In the genomic region with DNA sequence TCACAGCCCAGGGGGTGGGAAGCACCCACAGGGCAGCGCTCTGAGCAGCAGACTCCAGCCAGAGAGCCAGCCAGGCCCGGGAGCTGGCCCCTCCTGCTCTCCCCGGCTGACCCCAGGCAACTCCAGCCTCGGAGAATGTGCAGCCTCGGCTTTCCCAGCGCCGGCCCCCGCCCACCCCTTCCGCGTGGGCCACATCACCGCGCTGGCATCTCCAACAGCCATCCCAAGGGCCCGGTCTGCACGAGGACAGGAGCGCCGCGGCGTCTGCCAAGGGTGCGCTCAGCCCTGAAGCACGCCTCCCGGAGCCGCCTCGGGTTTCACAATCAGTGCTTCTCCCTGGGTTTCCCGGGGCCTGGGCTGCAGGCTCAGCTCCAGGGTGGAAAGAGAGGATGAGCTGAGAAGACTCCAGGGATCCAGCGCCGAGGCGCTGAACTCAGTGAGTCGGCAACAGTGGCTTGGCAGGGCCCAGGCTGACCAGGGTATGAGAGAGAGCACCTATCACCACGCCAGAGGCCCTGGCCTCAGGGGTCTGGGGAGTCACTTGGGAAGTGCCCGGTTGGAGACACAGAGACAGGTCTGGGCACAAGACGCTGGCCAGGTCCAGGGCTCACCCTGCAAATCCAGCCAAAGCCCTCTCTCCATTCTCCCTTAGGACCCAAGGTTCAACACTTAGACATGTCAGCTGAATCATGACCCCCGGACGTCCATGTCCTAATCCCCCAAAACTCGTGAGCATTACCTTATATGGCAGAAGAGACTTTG, we compare ENCODE assay signal across 8 cellular contexts.
A peak's percentile ranks its signal among the peaks of the same experiment; 100 is the strongest.
DNase-seq lines count a peak whose midpoint lies in the region; ATAC-seq and TF ChIP-seq lines count a peak whose summit lies in the region.

No MANE protein-coding gene starts in this region.

- TF ChIP-seq CTCF in IMR-90 (conservative IDR thresholded peaks at IDR 0.05; ENCODE audit: low read depth, low read length) (no peak; the same call in 1 of the 2 replicates), coronary artery (IDR thresholded peaks at IDR 0.05) (no peak), lower leg skin (IDR thresholded peaks at IDR 0.05) (no peak), thyroid gland (IDR thresholded peaks at IDR 0.05) (no peak)

- peak overlapping the region; percentile 82 for H3K9ac ChIP-seq in IMR-90 (ENCODE audit: low read depth, low read length)

- peak; percentile 90 for ATAC-seq in IMR-90 (ENCODE audit: low read depth)
- no peak for ATAC-seq in HG02938 (IDR thresholded peaks at IDR 0.05; ENCODE audit: unreplicated experiment)
- no peak for ATAC-seq in GM18520 (IDR thresholded peaks at IDR 0.05; ENCODE audit: unreplicated experiment)
- ATAC-seq in HG02588 (IDR thresholded peaks at IDR 0.05; ENCODE audit: unreplicated experiment): no peak
- ATAC-seq in GM21367 (IDR thresholded peaks at IDR 0.05; ENCODE audit: unreplicated experiment): no peak

- intact Hi-C loops in IMR-90 (cut with micrococcal nuclease) (loop anchor here (1.0 to 5.0 kb wide), 4 partner anchors 37 to 227 kb away; no protein-coding TSS in a partner anchor), lower leg skin (cut with DNase I; ENCODE audit: low total_unique reads) (no loop called here), thyroid gland (cut with DNase I) (no loop called here)

- H3K9me3 ChIP-seq in IMR-90 (ENCODE audit: control insufficient read depth, insufficient read depth, low read length): no peaks in the 10 kb centered on the region
- H3K9me3 ChIP-seq in thyroid gland: no peaks in the 10 kb centered on the region

- H3K23ac ChIP-seq in IMR-90 (ENCODE audit: low read depth, low read length): peak overlapping the region; percentile 100

- H3K4me1 ChIP-seq in IMR-90 (ENCODE audit: control insufficient read depth, insufficient read depth, low read length) (peaks cover 56% of the 10 kb centered on the region), thyroid gland (peaks cover 11 to 22% of the 10 kb centered on the region in 2 donors)

- H2BK15ac ChIP-seq in IMR-90 (ENCODE audit: low read depth, low read length): peak overlapping the region; percentile 99; the same call in 2 of the 3 replicates

- peaks cover 35 to 87% of the 10 kb centered on the region in 2 experiments for H3K79me1 ChIP-seq in IMR-90 (ENCODE audit: low read depth in 1 of 2, low read length in 2 of 2)

- H3K18ac ChIP-seq in IMR-90 (ENCODE audit: low read depth, low read length): peak overlapping the region; percentile 97

- H3K9me1 ChIP-seq in IMR-90 (ENCODE audit: insufficient read depth, low read length): peaks cover 44% of the 10 kb centered on the region

- H3K4ac ChIP-seq in IMR-90 (ENCODE audit: low read depth, low read length): peak overlapping the region; percentile 100

- H2BK5ac ChIP-seq in IMR-90 (ENCODE audit: low read depth, low read length, poor library complexity, severe bottlenecking): peak overlapping the region; percentile 98

- 12% methylated on average over 10 of the region's 34 CpGs; no CpG with 5 or more reads in 1 of the 2 experiments for WGBS in IMR-90 (ENCODE audit: extremely low coverage in 2 of 2, insufficient read length in 1 of 2), 2 experiments
- WGBS in lower leg skin, 2 donors: 19 to 30% methylated on average over 10 to 33 of the region's 34 CpGs
- 15 to 34% methylated on average over 14 to 29 of the region's 34 CpGs for WGBS in thyroid gland, 2 donors

- CTCF ChIA-PET in IMR-90 (lab: Yijun Ruan, JAX): no interaction called here

- peak overlapping the region; percentile 98 to 99 for H4K8ac ChIP-seq in IMR-90 (ENCODE audit: low read depth in 2 of 2, low read length in 2 of 2)

- H3K27me3 ChIP-seq in IMR-90 (ENCODE audit: control insufficient read depth, insufficient read depth, low read length) (no peaks in the 10 kb centered on the region), thyroid gland (no peaks in the 10 kb centered on the region)

- H3K36me3 ChIP-seq in IMR-90 (ENCODE audit: control insufficient read depth, insufficient read depth, low read length) (no peaks in the 10 kb centered on the region), thyroid gland (no peaks in the 10 kb centered on the region)

- H2BK20ac ChIP-seq in IMR-90 (ENCODE audit: low read depth, low read length): peak overlapping the region; percentile 98

- H3K4me3 ChIP-seq in IMR-90 (ENCODE audit: insufficient read depth, low read depth, low read length) (no peak overlapping the region), coronary artery (peak overlapping the region; percentile 57), lower leg skin (ENCODE audit: low read depth, poor library complexity, severe bottlenecking) (no peak overlapping the region), thyroid gland (replicated peaks in 1 of 3) (no peak overlapping the region)

- peak overlapping the region; percentile 100 for H4K91ac ChIP-seq in IMR-90 (ENCODE audit: insufficient read depth, low read depth, low read length)

- TF ChIP-seq RAD21 in IMR-90 (IDR thresholded peaks at IDR 0.05; ENCODE audit: low read length): peak; percentile 25

- peak overlapping the region; percentile 96 for H2AK9ac ChIP-seq in IMR-90 (replicated peaks; ENCODE audit: low read depth, low read length, poor library complexity)

- peak overlapping the region; percentile 88 for H2AFZ ChIP-seq in IMR-90 (replicated peaks; ENCODE audit: low read length, poor library complexity)

- H4K20me1 ChIP-seq in IMR-90 (ENCODE audit: insufficient read depth, low read length): no peaks in the 10 kb centered on the region

- H2BK120ac ChIP-seq in IMR-90 (ENCODE audit: low read depth, low read length): peak overlapping the region; percentile 99

- dilution Hi-C loops in IMR-90 (cut with HindIII; ENCODE audit: low sequenced_read_pairs, unreplicated experiment): no loop called here

- in situ Hi-C loops in IMR-90 (cut with MboI; ENCODE audit: low sequenced_read_pairs): no loop called here

- H3K4me2 ChIP-seq in IMR-90 (ENCODE audit: low read depth, low read length): peak overlapping the region; percentile 23

- BruUV-seq in IMR-90 (replicated peaks; lab: Mats Ljungman, UMichigan): no TSS peak

- peak overlapping the region; percentile 99 for H3K14ac ChIP-seq in IMR-90 (replicated peaks; ENCODE audit: low read depth, low read length)

- DNase-seq in IMR-90 (peak; percentile 99), coronary artery (ENCODE audit: low spot score) (peak; percentile 99), lower leg skin (ENCODE audit: low spot score in 2 of 2) (peak; percentile 87 to 98), thyroid gland (peak; percentile 90 to 91)

- POLR2A ChIA-PET in IMR-90 (lab: Charles Lee; ENCODE audit: unreplicated experiment): interaction anchor here (0.5 to 0.7 kb wide), 4 partner anchors 14 to 683 kb away, joined by 3 to 9 read pairs (median 4); no protein-coding TSS in a partner anchor

- H3K27ac ChIP-seq in IMR-90 (ENCODE audit: insufficient read depth, low read length) (peak overlapping the region; percentile 98), coronary artery (peak overlapping the region; percentile 81 to 90), thyroid gland (peak overlapping the region in 1 of 3 donors; percentile 30)

- peak; percentile 83 for TF ChIP-seq POLR2A in IMR-90 (IDR thresholded peaks at IDR 0.05; ENCODE audit: low read depth, low read length)
- no peak for TF ChIP-seq POLR2A in lower leg skin (IDR thresholded peaks at IDR 0.05)
- no peak for TF ChIP-seq POLR2A in thyroid gland (IDR thresholded peaks at IDR 0.05)

- H4K5ac ChIP-seq in IMR-90 (ENCODE audit: low read depth, low read length): peak overlapping the region; percentile 95

- peak overlapping the region; percentile 99 for H2AK5ac ChIP-seq in IMR-90 (ENCODE audit: low read depth, low read length)

- peak overlapping the region; percentile 98 for H3K56ac ChIP-seq in IMR-90 (ENCODE audit: extremely low read depth, insufficient read depth, low read length)

TF ChIP-seq in IMR-90, 13 proteins besides CTCF, POLR2A, EP300 and RAD21:
- TF ChIP-seq SMC3 (IDR thresholded peaks at IDR 0.05; ENCODE audit: low read depth, low read length) (no peak), NFE2L2 (IDR thresholded peaks at IDR 0.05; ENCODE audit: low read depth, low read length) (no peak), MAFK (IDR thresholded peaks at IDR 0.05; ENCODE audit: low read depth, low read length) (peak; percentile 73), CHD1 (IDR thresholded peaks at IDR 0.05; ENCODE audit: low read depth, low read length) (no peak), CEBPB (IDR thresholded peaks at IDR 0.05; ENCODE audit: low read depth, low read length) (peak; percentile 99), MXI1 (IDR thresholded peaks at IDR 0.05; ENCODE audit: borderline replicate concordance, low read depth, low read length) (peak; percentile 88), MAZ (IDR thresholded peaks at IDR 0.05; ENCODE audit: borderline replicate concordance, low read depth, low read length) (peak; percentile 88; the same call in 1 of the 2 replicates), FOS (IDR thresholded peaks at IDR 0.05; ENCODE audit: low read depth, low read length) (peak; percentile 90), RFX5 (IDR thresholded peaks at IDR 0.05; ENCODE audit: low read depth, low read length) (no peak), BHLHE40 (IDR thresholded peaks at IDR 0.05; ENCODE audit: low read depth, low read length) (peak; percentile 96), RCOR1 (IDR thresholded peaks at IDR 0.05; ENCODE audit: insufficient replicate concordance, low read length) (peak; percentile 14)
- TF ChIP-seq, protein P1, sequence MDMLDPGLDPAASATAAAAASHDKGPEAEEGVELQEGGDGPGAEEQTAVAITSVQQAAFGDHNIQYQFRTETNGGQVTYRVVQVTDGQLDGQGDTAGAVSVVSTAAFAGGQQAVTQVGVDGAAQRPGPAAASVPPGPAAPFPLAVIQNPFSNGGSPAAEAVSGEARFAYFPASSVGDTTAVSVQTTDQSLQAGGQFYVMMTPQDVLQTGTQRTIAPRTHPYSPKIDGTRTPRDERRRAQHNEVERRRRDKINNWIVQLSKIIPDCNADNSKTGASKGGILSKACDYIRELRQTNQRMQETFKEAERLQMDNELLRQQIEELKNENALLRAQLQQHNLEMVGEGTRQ (IDR thresholded peaks at IDR 0.05; ENCODE audit: low read depth, low read length): no peak; the same call in 1 of the 2 replicates
- TF ChIP-seq, protein P2, sequence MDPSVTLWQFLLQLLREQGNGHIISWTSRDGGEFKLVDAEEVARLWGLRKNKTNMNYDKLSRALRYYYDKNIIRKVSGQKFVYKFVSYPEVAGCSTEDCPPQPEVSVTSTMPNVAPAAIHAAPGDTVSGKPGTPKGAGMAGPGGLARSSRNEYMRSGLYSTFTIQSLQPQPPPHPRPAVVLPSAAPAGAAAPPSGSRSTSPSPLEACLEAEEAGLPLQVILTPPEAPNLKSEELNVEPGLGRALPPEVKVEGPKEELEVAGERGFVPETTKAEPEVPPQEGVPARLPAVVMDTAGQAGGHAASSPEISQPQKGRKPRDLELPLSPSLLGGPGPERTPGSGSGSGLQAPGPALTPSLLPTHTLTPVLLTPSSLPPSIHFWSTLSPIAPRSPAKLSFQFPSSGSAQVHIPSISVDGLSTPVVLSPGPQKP (IDR thresholded peaks at IDR 0.05; ENCODE audit: borderline replicate concordance, low read depth, low read length): 0 out of 2 replicates have a peak, but pooled peaks have one; percentile 18
